20 cellular contexts compared by ENCODE assay signal in the genomic region with DNA sequence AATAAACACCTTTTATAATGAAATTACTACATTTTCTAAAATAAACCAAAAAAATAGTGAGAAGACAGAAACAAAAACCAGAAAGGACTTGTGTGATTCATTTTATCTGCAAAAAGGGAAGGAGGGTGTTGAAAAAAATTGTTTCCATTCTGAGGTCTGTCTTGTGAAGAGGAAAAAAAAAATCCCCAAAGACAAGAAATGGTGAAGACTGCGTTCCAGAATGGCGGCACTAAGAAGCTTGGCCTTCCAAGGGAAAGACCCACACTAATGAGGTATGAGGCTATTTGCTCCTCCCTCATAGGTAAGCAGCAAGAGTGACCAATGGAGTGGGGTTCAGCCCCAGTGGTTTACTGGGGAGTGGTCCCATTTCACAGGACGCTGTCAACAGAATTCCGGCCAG. TPM values are rescaled to one million over a fixed set of nuclear protein-coding genes. Genes with fewer than 3 reads are reported as not detected.
DNase-seq lines count a peak whose midpoint lies in the region; ATAC-seq and TF ChIP-seq lines count a peak whose summit lies in the region.
"Had no signal": no experiment of that assay in that cellular context is flagged by ENCODE, and none has a peak within 500 bp of the region (broad histone marks: within the 10 kb centered on the region; RNA-seq: fewer than 3 reads in every experiment).

No MANE protein-coding gene starts in this region.

- no peaks in the 10 kb centered on the region for H3K79me2 ChIP-seq in OCI-LY3 (ENCODE audit: low read length)

- peak overlapping the region; percentile 0; the same call in 1 of the 2 replicates for H3K4me2 ChIP-seq in OCI-LY3 (ENCODE audit: low read length)
- H3K4me2 ChIP-seq: BLaER1, PC-9 had no signal

- no peak for ATAC-seq in esophagus mucosa
- ATAC-seq: body of pancreas, left cardiac atrium had no signal

- H3K4me3 Mint-ChIP-seq in activated T-cell treated with anti-CD3 and anti-CD28 coated beads, Interleukin-2, amount 50 U/mL, for 24 hours: peak overlapping the region; percentile 45
- H3K4me3 Mint-ChIP-seq in activated naive CD8-positive, alpha-beta T cell: peak overlapping the region; percentile 60
- H3K4me3 Mint-ChIP-seq in stimulated activated naive CD8-positive, alpha-beta T cell treated with anti-CD3 and anti-CD28 coated beads, Interleukin-15, Interleukin-2, amounts not matched to agents 100 ng/mL and 50 ng/mL, for 24 hours: peak overlapping the region; percentile 57
- H3K4me3 Mint-ChIP-seq: IgD-negative memory B cell, memory B cell had no signal

- H3K9me3 ChIP-seq in OCI-LY3 (ENCODE audit: insufficient read depth, low read length): no peaks in the 10 kb centered on the region
- H3K9me3 ChIP-seq: BLaER1, body of pancreas, SJCRH30, spleen, suprapubic skin had no signal

- no peak overlapping the region for H2AFZ ChIP-seq in OCI-LY3 (ENCODE audit: low read depth, low read length)
- H2AFZ ChIP-seq: PC-9 had no signal

- no peak for DNase-seq in activated T-cell treated with anti-CD3 and anti-CD28 coated beads, Interleukin-2, amount 50 U/mL, for 24 hours
- DNase-seq in activated T-cell treated with anti-CD3 and anti-CD28 coated beads for 4 hours: no peak
- DNase-seq in NCI-H526 treated with DMSO at 0.1 percent for 48 hours (lab: John Stamatoyannopoulos, UW): no peak
- no peak for DNase-seq in GM10266 (ENCODE audit: extremely low spot score)
- DNase-seq: body of pancreas, EL, left cardiac atrium, NCI-H1930, NCI-H345, PC-9, SJCRH30, spleen had no signal

- H3K4me3 ChIP-seq in OCI-LY3 (ENCODE audit: low read length): no peak overlapping the region
- H3K4me3 ChIP-seq: BLaER1, body of pancreas, PC-9, SJCRH30, spleen, suprapubic skin had no signal

- H3K4me1 Mint-ChIP-seq in activated T-cell treated with anti-CD3 and anti-CD28 coated beads, Interleukin-2, amount 50 U/mL, for 24 hours (ENCODE audit: low read depth): peaks cover 71% of the 10 kb centered on the region
- peaks cover 68% of the 10 kb centered on the region for H3K4me1 Mint-ChIP-seq in activated naive CD8-positive, alpha-beta T cell (ENCODE audit: low read depth)
- H3K4me1 Mint-ChIP-seq in stimulated activated naive CD8-positive, alpha-beta T cell treated with anti-CD3 and anti-CD28 coated beads, Interleukin-15, Interleukin-2, amounts not matched to agents 100 ng/mL and 50 ng/mL, for 24 hours (ENCODE audit: low read depth): peaks cover 95% of the 10 kb centered on the region

- H3K27ac ChIP-seq in OCI-LY3 (ENCODE audit: low read length): peak overlapping the region; percentile 20; the same call in 1 of the 2 replicates
- H3K27ac ChIP-seq: BLaER1, body of pancreas, PC-9, SJCRH30, suprapubic skin had no signal

- no peaks in the 10 kb centered on the region for H3K27me3 Mint-ChIP-seq in activated T-cell treated with anti-CD3 and anti-CD28 coated beads, Interleukin-2, amount 50 U/mL, for 24 hours
- H3K27me3 Mint-ChIP-seq in activated naive CD8-positive, alpha-beta T cell: no peaks in the 10 kb centered on the region
- no peaks in the 10 kb centered on the region for H3K27me3 Mint-ChIP-seq in stimulated activated naive CD8-positive, alpha-beta T cell treated with anti-CD3 and anti-CD28 coated beads, Interleukin-15, Interleukin-2, amounts not matched to agents 100 ng/mL and 50 ng/mL, for 24 hours
- H3K27me3 Mint-ChIP-seq: IgD-negative memory B cell, memory B cell had no signal

- H3K9ac ChIP-seq in OCI-LY3 (ENCODE audit: low read length): no peak overlapping the region
- H3K9ac ChIP-seq: BLaER1 had no signal

- peaks cover 25% of the 10 kb centered on the region for H3K36me3 Mint-ChIP-seq in activated T-cell treated with anti-CD3 and anti-CD28 coated beads, Interleukin-2, amount 50 U/mL, for 24 hours (ENCODE audit: low read depth)
- H3K36me3 Mint-ChIP-seq in activated naive CD8-positive, alpha-beta T cell: peaks cover 11% of the 10 kb centered on the region
- H3K36me3 Mint-ChIP-seq in stimulated activated naive CD8-positive, alpha-beta T cell treated with anti-CD3 and anti-CD28 coated beads, Interleukin-15, Interleukin-2, amounts not matched to agents 100 ng/mL and 50 ng/mL, for 24 hours (ENCODE audit: low read depth): peaks cover 48% of the 10 kb centered on the region
- H3K36me3 Mint-ChIP-seq: IgD-negative memory B cell had no signal

- H3K4me1 ChIP-seq in OCI-LY3 (ENCODE audit: low read length): peaks cover 33% of the 10 kb centered on the region
- H3K4me1 ChIP-seq: body of pancreas had no signal

- H3K36me3 ChIP-seq in OCI-LY3 (replicated peaks; ENCODE audit: low read depth, low read length): no peaks in the 10 kb centered on the region
- H3K36me3 ChIP-seq: SJCRH30 had no signal

- no peaks in the 10 kb centered on the region for H3K27me3 ChIP-seq in OCI-LY3 (ENCODE audit: low read depth, low read length)
- H3K27me3 ChIP-seq: BLaER1, body of pancreas, SJCRH30, spleen, suprapubic skin had no signal

- no peaks in the 10 kb centered on the region for H3K9me3 Mint-ChIP-seq in activated T-cell treated with anti-CD3 and anti-CD28 coated beads, Interleukin-2, amount 50 U/mL, for 24 hours
- no peaks in the 10 kb centered on the region for H3K9me3 Mint-ChIP-seq in activated naive CD8-positive, alpha-beta T cell (ENCODE audit: low read depth)
- no peaks in the 10 kb centered on the region for H3K9me3 Mint-ChIP-seq in stimulated activated naive CD8-positive, alpha-beta T cell treated with anti-CD3 and anti-CD28 coated beads, Interleukin-15, Interleukin-2, amounts not matched to agents 100 ng/mL and 50 ng/mL, for 24 hours
- H3K9me3 Mint-ChIP-seq: IgD-negative memory B cell, memory B cell had no signal

- no peaks in the 10 kb centered on the region for H4K20me1 ChIP-seq in OCI-LY3 (ENCODE audit: insufficient read depth, low read length)
- H4K20me1 ChIP-seq: BLaER1 had no signal

- TF ChIP-seq CTCF in OCI-LY3 (IDR thresholded peaks at IDR 0.05; ENCODE audit: low read depth, low read length) (no peak), GM10266 (IDR thresholded peaks at IDR 0.05; ENCODE audit: control insufficient read depth, insufficient read depth, low read depth, missing control alignments) (no peak)

- peak overlapping the region; percentile 92 for H3K27ac Mint-ChIP-seq in activated T-cell treated with anti-CD3 and anti-CD28 coated beads, Interleukin-2, amount 50 U/mL, for 24 hours
- H3K27ac Mint-ChIP-seq in activated naive CD8-positive, alpha-beta T cell: peak overlapping the region; percentile 93
- H3K27ac Mint-ChIP-seq in stimulated activated naive CD8-positive, alpha-beta T cell treated with anti-CD3 and anti-CD28 coated beads, Interleukin-15, Interleukin-2, amounts not matched to agents 100 ng/mL and 50 ng/mL, for 24 hours: peak overlapping the region; percentile 97
- H3K27ac Mint-ChIP-seq: IgD-negative memory B cell, memory B cell had no signal

RNA-seq across cellular contexts. Expression of a gene that starts 35.0 kb away (rescaled TPM):
- total RNA-seq in esophagus mucosa: 18.4 TPM

RNA-seq across cellular contexts. Expression of a gene that starts 56.5 kb away (rescaled TPM):
- total RNA-seq in esophagus mucosa: 0.12 TPM
- total RNA-seq: left cardiac atrium had no signal
